Comparison of ENCODE assay signal across 8 cellular contexts in the genomic region with DNA sequence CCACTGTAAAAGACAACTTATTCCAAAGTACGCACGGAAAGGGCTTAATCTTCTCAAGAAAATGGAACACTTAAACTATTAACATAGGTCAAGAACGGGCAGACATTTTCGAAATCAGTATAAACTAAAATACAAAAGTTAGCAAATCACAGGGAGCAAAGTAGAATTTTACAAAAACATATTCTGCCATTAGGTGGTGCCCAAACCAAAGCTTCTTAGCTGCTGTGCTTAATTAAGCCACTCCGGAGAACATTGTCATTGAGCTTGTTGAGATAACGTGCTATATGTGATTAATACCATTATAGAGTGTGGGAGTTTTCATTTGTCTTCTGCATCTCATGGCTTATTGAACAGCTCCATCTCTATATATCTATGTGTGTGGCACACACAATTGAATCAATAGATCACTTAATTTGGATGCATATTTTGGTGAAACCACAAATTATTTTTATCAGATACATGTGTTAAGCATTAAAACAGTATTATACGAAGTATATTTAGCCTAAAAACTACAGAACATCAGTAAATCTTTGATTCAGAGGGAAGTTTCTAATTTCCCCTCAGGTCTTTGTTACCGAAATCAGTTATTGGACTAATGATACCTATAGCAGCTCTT. TPM values are rescaled to one million over a fixed set of nuclear protein-coding genes. Genes with fewer than 3 reads are reported as not detected.
DNase-seq lines count a peak whose midpoint lies in the region; ATAC-seq and TF ChIP-seq lines count a peak whose summit lies in the region.

No MANE protein-coding gene starts in this region.

- H3K79me2 ChIP-seq in fibroblast of lung (ENCODE audit: control insufficient read depth, insufficient read depth, low read length), result no peaks in the 10 kb centered on the region

- no peaks in the 10 kb centered on the region for H3K4me1 ChIP-seq in fibroblast of lung (ENCODE audit: control insufficient read depth, extremely low read depth, insufficient read depth, low read length)

- no peaks in the 10 kb centered on the region for H3K4me1 Mint-ChIP-seq in CD4-positive, alpha-beta T cell (ENCODE audit: low read depth)
- no peaks in the 10 kb centered on the region for H3K4me1 Mint-ChIP-seq in activated naive CD8-positive, alpha-beta T cell treated with anti-CD3 and anti-CD28 coated beads, Interleukin-2, amount 50 U/mL, for 24 hours
- no peaks in the 10 kb centered on the region for H3K4me1 Mint-ChIP-seq in activated CD8-positive, alpha-beta memory T cell treated with anti-CD3 and anti-CD28 coated beads, Interleukin-2, amount 10 ng/mL, durations not matched to agents 7 days and 5 days

- H3K36me3 ChIP-seq in H7 (replicated peaks; ENCODE audit: control insufficient read depth, insufficient read depth, low read length), result no peaks in the 10 kb centered on the region; the same call in 1 of the 2 replicates
- peaks cover 2% of the 10 kb centered on the region for H3K36me3 ChIP-seq in fibroblast of lung (ENCODE audit: control insufficient read depth, insufficient read depth, low read length)

- intact Hi-C loops in CD4-positive, alpha-beta T cell (cut with DNase I, micrococcal nuclease), result loop anchor here (2.0 to 10.0 kb wide), 4 partner anchors 630 to 1058 kb away; partner anchors contain the start of gene ADRA1B (in 1 of the 2)

- ATAC-seq in CD4-positive, alpha-beta T cell (ENCODE audit: poor library complexity), result peak; percentile 62
- no peak for ATAC-seq in activated naive CD8-positive, alpha-beta T cell treated with anti-CD3 and anti-CD28 coated beads, Interleukin-2, amount 50 U/mL, for 24 hours
- no peak for ATAC-seq in activated CD8-positive, alpha-beta memory T cell treated with anti-CD3 and anti-CD28 coated beads, Interleukin-2, amount 10 ng/mL, durations not matched to agents 7 days and 5 days

- peaks cover 38% of the 10 kb centered on the region for H3K36me3 Mint-ChIP-seq in CD4-positive, alpha-beta T cell (ENCODE audit: low read depth)
- no peaks in the 10 kb centered on the region for H3K36me3 Mint-ChIP-seq in activated naive CD8-positive, alpha-beta T cell treated with anti-CD3 and anti-CD28 coated beads, Interleukin-2, amount 50 U/mL, for 24 hours (ENCODE audit: low read depth)
- H3K36me3 Mint-ChIP-seq in activated CD8-positive, alpha-beta memory T cell treated with anti-CD3 and anti-CD28 coated beads, Interleukin-2, amount 10 ng/mL, durations not matched to agents 7 days and 5 days, result peaks cover 4% of the 10 kb centered on the region

- H3K9me3 ChIP-seq in CD4-positive, alpha-beta T cell (ENCODE audit: control insufficient read depth, low read length), result no peaks in the 10 kb centered on the region
- H3K9me3 ChIP-seq in fibroblast of lung (ENCODE audit: control insufficient read depth, insufficient read depth, low read depth, low read length), result no peaks in the 10 kb centered on the region

- CTCF ChIA-PET in CD4-positive, alpha-beta T cell (lab: Charles Lee), result interaction anchor here (0.8 to 2.9 kb wide), 6 partner anchors 31 to 735 kb away, joined by 3 to 17 read pairs (median 5); no protein-coding TSS in a partner anchor
- CTCF ChIA-PET in activated CD8-positive, alpha-beta memory T cell treated with anti-CD3 and anti-CD28 coated beads, Interleukin-2, amount 10 ng/mL, durations not matched to agents 7 days and 5 days (lab: Charles Lee), result interaction anchor here (0.8 to 1.8 kb wide), 6 partner anchors 12 to 701 kb away, joined by 3 to 12 read pairs (median 5); no protein-coding TSS in a partner anchor

- no peaks in the 10 kb centered on the region for H3K27me3 Mint-ChIP-seq in CD4-positive, alpha-beta T cell
- no peaks in the 10 kb centered on the region for H3K27me3 Mint-ChIP-seq in activated naive CD8-positive, alpha-beta T cell treated with anti-CD3 and anti-CD28 coated beads, Interleukin-2, amount 50 U/mL, for 24 hours
- H3K27me3 Mint-ChIP-seq in activated CD8-positive, alpha-beta memory T cell treated with anti-CD3 and anti-CD28 coated beads, Interleukin-2, amount 10 ng/mL, durations not matched to agents 7 days and 5 days, result no peaks in the 10 kb centered on the region

- H3K4me3 ChIP-seq in H7 (ENCODE audit: insufficient read depth, low read depth, low read length) (no peak overlapping the region), fibroblast of lung (replicated peaks in 1 of 4; ENCODE audit: control extremely low read depth in 1 of 4, insufficient read depth in 1 of 4, low read depth in 3 of 4, low read length in 4 of 4) (no peak overlapping the region)

- no peak overlapping the region for H3K4me3 Mint-ChIP-seq in CD4-positive, alpha-beta T cell
- H3K4me3 Mint-ChIP-seq in activated naive CD8-positive, alpha-beta T cell treated with anti-CD3 and anti-CD28 coated beads, Interleukin-2, amount 50 U/mL, for 24 hours, result no peak overlapping the region
- H3K4me3 Mint-ChIP-seq in activated CD8-positive, alpha-beta memory T cell treated with anti-CD3 and anti-CD28 coated beads, Interleukin-2, amount 10 ng/mL, durations not matched to agents 7 days and 5 days, result no peak overlapping the region

- no peak overlapping the region for H3K4me2 ChIP-seq in fibroblast of lung (ENCODE audit: extremely low read depth, insufficient read depth, low read length)

- no peak overlapping the region for H3K27ac Mint-ChIP-seq in CD4-positive, alpha-beta T cell
- H3K27ac Mint-ChIP-seq in activated naive CD8-positive, alpha-beta T cell treated with anti-CD3 and anti-CD28 coated beads, Interleukin-2, amount 50 U/mL, for 24 hours, result no peak overlapping the region
- no peak overlapping the region for H3K27ac Mint-ChIP-seq in activated CD8-positive, alpha-beta memory T cell treated with anti-CD3 and anti-CD28 coated beads, Interleukin-2, amount 10 ng/mL, durations not matched to agents 7 days and 5 days

- H3K27me3 ChIP-seq in CD4-positive, alpha-beta T cell (ENCODE audit: control insufficient read depth, insufficient read depth, low read length), result no peaks in the 10 kb centered on the region
- H3K27me3 ChIP-seq in H7 (ENCODE audit: control insufficient read depth, insufficient read depth, low read length) (no peaks in the 10 kb centered on the region), fibroblast of lung (ENCODE audit: control insufficient read depth, insufficient read depth, low read length) (no peaks in the 10 kb centered on the region)

- H3K27ac ChIP-seq in CD4-positive, alpha-beta T cell (ENCODE audit: low read depth, low read length), result no peak overlapping the region
- H3K27ac ChIP-seq in fibroblast of lung (ENCODE audit: insufficient read depth, low read length), result no peak overlapping the region
- no peak overlapping the region for H3K27ac ChIP-seq in substantia nigra (ENCODE audit: low read depth, low read length, poor library complexity, severe bottlenecking)

- H3K9ac ChIP-seq in fibroblast of lung (ENCODE audit: insufficient read depth, low read length), result no peak overlapping the region

- no peaks in the 10 kb centered on the region for H4K20me1 ChIP-seq in fibroblast of lung (ENCODE audit: control insufficient read depth, extremely low read depth, insufficient read depth, low read length)

- H2AFZ ChIP-seq in fibroblast of lung (ENCODE audit: low read length), result no peak overlapping the region

- no peak for DNase-seq in CD4-positive, alpha-beta T cell
- DNase-seq in H7 (peak; percentile 42), RPMI7951 (ENCODE audit: low read depth) (peak; percentile 21), fibroblast of lung (ENCODE audit: low read depth in 2 of 2) (peak; percentile 34 to 69), pons (ENCODE audit: low spot score) (peak; percentile 54), substantia nigra (lab: John Stamatoyannopoulos, UW) (no peak)
- DNase-seq in activated naive CD8-positive, alpha-beta T cell treated with anti-CD3 and anti-CD28 coated beads, Interleukin-2, amount 50 U/mL, for 24 hours, result no peak
- DNase-seq in activated CD8-positive, alpha-beta memory T cell treated with anti-CD3 and anti-CD28 coated beads, Interleukin-2, amount 10 ng/mL, durations not matched to agents 7 days and 5 days, result no peak

- TF ChIP-seq CTCF in CD4-positive, alpha-beta T cell (IDR thresholded peaks at IDR 0.05), result peak; percentile 68
- peak; percentile 52 to 56 for TF ChIP-seq CTCF in fibroblast of lung (conservative IDR thresholded peaks at IDR 0.05 in 1 of 2, IDR thresholded peaks at IDR 0.05 in 1 of 2; ENCODE audit: low read depth in 1 of 2, low read length in 2 of 2)

- POLR2A ChIA-PET in CD4-positive, alpha-beta T cell (lab: Charles Lee), result interaction anchor here (1.5 to 2.0 kb wide), 2 partner anchors 78 to 701 kb away, joined by 7 to 8 read pairs; no protein-coding TSS in a partner anchor

- no peaks in the 10 kb centered on the region for H3K9me3 Mint-ChIP-seq in CD4-positive, alpha-beta T cell
- no peaks in the 10 kb centered on the region for H3K9me3 Mint-ChIP-seq in activated naive CD8-positive, alpha-beta T cell treated with anti-CD3 and anti-CD28 coated beads, Interleukin-2, amount 50 U/mL, for 24 hours
- no peaks in the 10 kb centered on the region for H3K9me3 Mint-ChIP-seq in activated CD8-positive, alpha-beta memory T cell treated with anti-CD3 and anti-CD28 coated beads, Interleukin-2, amount 10 ng/mL, durations not matched to agents 7 days and 5 days (ENCODE audit: low read depth)

RNA-seq across cellular contexts. Expression of gene UBLCP1, which starts 23.4 kb away (rescaled TPM):
- 10 to 100 TPM; 16.5 to 19.0 TPM for total RNA-seq in CD4-positive, alpha-beta T cell
- total RNA-seq in H7 (2014; rRNA removed; shearing (Covaris generic)), result 29.9 and 36.0 TPM in 2 replicates
- total RNA-seq in RPMI7951 (2014; rRNA removed; shearing (Covaris generic)), result 29.2 and 42.3 TPM in 2 replicates
- 13.9 and 15.4 TPM in 2 replicates for total RNA-seq in fibroblast of lung
- polyA plus RNA-seq in fibroblast of lung, result 30.0 and 30.4 TPM in 2 replicates
- 23.5 and 26.2 TPM in 2 replicates for polyA plus RNA-seq in fibroblast of lung (2012)
- 0.70 TPM in 1 of 2 replicates, not detected in the other for polyA minus RNA-seq in fibroblast of lung (ENCODE audit: low replicate concordance)
- 10 to 100 TPM; 21.4 to 31.0 TPM for total RNA-seq in activated CD8-positive, alpha-beta memory T cell treated with anti-CD3 and anti-CD28 coated beads, Interleukin-2, amount 10 ng/mL, durations not matched to agents 7 days and 5 days

RNA-seq across cellular contexts. Expression of gene IL12B, which starts 43.8 kb away (rescaled TPM):
- not detected for total RNA-seq in CD4-positive, alpha-beta T cell
- total RNA-seq in H7 (2014; rRNA removed; shearing (Covaris generic)), result not detected in 2 replicates
- not detected in 2 replicates for total RNA-seq in RPMI7951 (2014; rRNA removed; shearing (Covaris generic))
- total RNA-seq in fibroblast of lung, result not detected in 2 replicates
- not detected in 2 replicates for polyA plus RNA-seq in fibroblast of lung
- polyA plus RNA-seq in fibroblast of lung (2012), result not detected in 2 replicates
- polyA minus RNA-seq in fibroblast of lung (ENCODE audit: low replicate concordance), result not detected in 2 replicates
- under 1 TPM in 1 of 2 experiments, not detected in 1; 0.07 TPM for total RNA-seq in activated CD8-positive, alpha-beta memory T cell treated with anti-CD3 and anti-CD28 coated beads, Interleukin-2, amount 10 ng/mL, durations not matched to agents 7 days and 5 days

Comparison
In these comparisons a context has a peak if more than half of its experiments do, and no peak if none do; other contexts are left out.
1. DNase-seq: peak in H7 (single experiment), RPMI7951 (single experiment), fibroblast of lung (2 of 2) and pons (single experiment); none in CD4-positive, alpha-beta T cell (0 of 10), activated naive CD8-positive, alpha-beta T cell treated with anti-CD3 and anti-CD28 coated beads, Interleukin-2, amount 50 U/mL, for 24 hours (single experiment), activated CD8-positive, alpha-beta memory T cell treated with anti-CD3 and anti-CD28 coated beads, Interleukin-2, amount 10 ng/mL, durations not matched to agents 7 days and 5 days (single experiment) and substantia nigra (0 of 49).